Comparison of ENCODE assay signal across 25 cellular contexts in genomic region chr5:68771221-68771620, GRCh38.
"Had no signal": no experiment of that assay in that cellular context is flagged by ENCODE, and none has a peak within 500 bp of the region (broad histone marks: within the 10 kb centered on the region; RNA-seq: fewer than 3 reads in every experiment).

No MANE protein-coding gene starts in this region.

- H3K4me3 ChIP-seq: colonic mucosa, lower lobe of right lung, pancreas, right atrium auricular region, testis had no signal

- H3K36me3 ChIP-seq: colonic mucosa, lower lobe of right lung, pancreas, right atrium auricular region had no signal

- DNase-seq: activated CD4-positive, alpha-beta T cell treated with anti-CD3 and anti-CD28 coated beads for 36 hours; activated CD4-positive, CD25-positive, alpha-beta regulatory T cell; activated naive CD4-positive, alpha-beta T cell; activated T-cell treated with anti-CD3 and anti-CD28 coated beads for 4 hours; activated T-cell treated with anti-CD3 and anti-CD28 coated beads, Interleukin-2, amount 50 U/mL, for 72 hours; colonic mucosa; effector CD8-positive, alpha-beta T cell; glutamatergic neuron; hypothalamus; lower lobe of right lung; mesenchymal stem cell; naive thymus-derived CD8-positive, alpha-beta T cell; nucleus accumbens; pancreas; stimulated activated CD4-positive, alpha-beta T cell treated with anti-CD3 and anti-CD28 coated beads, Interleukin-2, amount 100 ng/mL, for 48 hours; stimulated activated naive CD8-positive, alpha-beta T cell treated with anti-CD3 and anti-CD28 coated beads, Interleukin-15, Interleukin-2, amounts not matched to agents 100 U/mL and 50 U/mL, for 24 hours; T1000; testis; trophoblast cell had no signal

- H3K4me1 ChIP-seq: colonic mucosa, lower lobe of right lung, pancreas, testis had no signal

- H3K9me3 ChIP-seq: colonic mucosa, lower lobe of right lung, pancreas, right atrium auricular region, testis had no signal

- ATAC-seq: activated CD4-positive, alpha-beta T cell treated with anti-CD3 and anti-CD28 coated beads for 36 hours; activated naive CD4-positive, alpha-beta T cell treated with anti-CD3 and anti-CD28 coated beads, Interleukin-2, amount 50 U/mL, for 72 hours; activated T-cell treated with anti-CD3 and anti-CD28 coated beads, Interleukin-2, amount 50 U/mL, for 72 hours; lower lobe of right lung; naive thymus-derived CD8-positive, alpha-beta T cell; pancreas; stimulated activated naive CD8-positive, alpha-beta T cell treated with anti-CD3 and anti-CD28 coated beads, Interleukin-15, Interleukin-2, amounts not matched to agents 100 U/mL and 50 U/mL, for 24 hours had no signal

- H3K27me3 ChIP-seq: colonic mucosa, pancreas, right atrium auricular region, testis had no signal

- H3K27ac ChIP-seq: colonic mucosa, lower lobe of right lung, pancreas, right atrium auricular region, testis had no signal

- FAIRE-seq: bronchial epithelial cell, endometrium, frontal cortex, pancreas, urothelium cell line had no signal
